In genomic region chr22:25109878-25110595, GRCh38 we compare ENCODE assay signal across 8 cellular contexts.
DNase-seq lines count a peak whose midpoint lies in the region; ATAC-seq, FAIRE-seq and TF ChIP-seq lines count a peak whose summit lies in the region.

No MANE protein-coding gene starts in this region.

- H3K9me3 Mint-ChIP-seq in IgD-negative memory B cell = peaks cover 0 to 6% (median 0%) of the 10 kb centered on the region in 3 donors
- H3K9me3 Mint-ChIP-seq in natural killer cell treated with Interleukin-12 subunit alpha and Interleukin-12 subunit beta and Interleukin-15 and Interleukin-18, amount 100 ng/mL, for 72 hours = no peaks in the 10 kb centered on the region

- peaks cover 13 to 30% (median 23%) of the 10 kb centered on the region in 11 experiments; a peak in 21 of 22 replicates for H3K27me3 ChIP-seq in BLaER1 treated with 17β-estradiol and CSF1 and Interleukin-3, amounts not matched to agents 10 nM and 100 nM
- H3K27me3 ChIP-seq in colonic mucosa = no peaks in the 10 kb centered on the region

- H3K4me1 ChIP-seq in BLaER1 treated with 17β-estradiol and CSF1 and Interleukin-3, amounts not matched to agents 10 nM and 100 nM = peaks cover 4 to 74% (median 53%) of the 10 kb centered on the region in 10 experiments
- H3K4me1 ChIP-seq in colonic mucosa (peaks cover 10% of the 10 kb centered on the region), kidney (ENCODE audit: control insufficient read depth in 1 of 2, insufficient read depth in 1 of 2, low read depth in 1 of 2, low read length in 2 of 2) (peaks cover 26 to 29% of the 10 kb centered on the region in 2 donors)

- peak overlapping the region in 2 of 10 experiments; percentile 60; a peak in 1 of 20 replicates for H3K4me3 ChIP-seq in BLaER1 treated with 17β-estradiol and CSF1 and Interleukin-3, amounts not matched to agents 10 nM and 100 nM
- no peak overlapping the region for H3K4me3 ChIP-seq in colonic mucosa
- no peak overlapping the region for H3K4me3 ChIP-seq in kidney (ENCODE audit: low read length in 2 of 2)

- peaks cover 31% of the 10 kb centered on the region for H3K27me3 Mint-ChIP-seq in IgD-negative memory B cell
- peaks cover 0 to 3% of the 10 kb centered on the region in 2 donors for H3K27me3 Mint-ChIP-seq in natural killer cell treated with Interleukin-12 subunit alpha and Interleukin-12 subunit beta and Interleukin-15 and Interleukin-18, amount 100 ng/mL, for 72 hours

- intact Hi-C loops in colonic mucosa (cut with DNase I) = loop anchor here (5.0 kb wide), 1 partner anchor 62 kb away; no protein-coding TSS in a partner anchor
- intact Hi-C loops in kidney (cut with DNase I) = no loop called here

- no peak overlapping the region; a peak in 1 of 22 replicates for H3K27ac ChIP-seq in BLaER1 treated with 17β-estradiol and CSF1 and Interleukin-3, amounts not matched to agents 10 nM and 100 nM
- H3K27ac ChIP-seq in colonic mucosa (peak overlapping the region; percentile 83), kidney (ENCODE audit: low read depth in 2 of 2, low read length in 2 of 2) (peak overlapping the region in 1 of 2 donors; percentile 78)

- peak overlapping the region in 2 of 3 donors; percentile 23 to 80 for H3K27ac Mint-ChIP-seq in IgD-negative memory B cell
- H3K27ac Mint-ChIP-seq in natural killer cell treated with Interleukin-12 subunit alpha and Interleukin-12 subunit beta and Interleukin-15 and Interleukin-18, amount 100 ng/mL, for 72 hours = no peak overlapping the region

- H3K4me2 ChIP-seq in BLaER1 treated with 17β-estradiol and CSF1 and Interleukin-3, amounts not matched to agents 10 nM and 100 nM = peak overlapping the region; percentile 90 to 100 (median 99); a peak in 19 of 22 replicates

- no peak for DNase-seq in colonic mucosa
- no peak for DNase-seq in natural killer cell treated with Interleukin-12 subunit alpha and Interleukin-12 subunit beta and Interleukin-15 and Interleukin-18, amount 100 ng/mL, for 72 hours (ENCODE audit: low spot score)
- no peak for DNase-seq in activated CD8-positive, alpha-beta memory T cell treated with anti-CD3 and anti-CD28 coated beads, Interleukin-2, amount 50 U/mL, for 48 hours
- no peak for DNase-seq in kidney
- DNase-seq in AG20443 (ENCODE audit: low spot score) = no peak
- DNase-seq in NCI-H1417 treated with DMSO at 0.1 percent for 48 hours (lab: John Stamatoyannopoulos, UW) = no peak

- H4K20me1 ChIP-seq in BLaER1 treated with 17β-estradiol and CSF1 and Interleukin-3, amounts not matched to agents 10 nM and 100 nM = peaks cover 0 to 19% (median 0%) of the 10 kb centered on the region in 11 experiments; a peak in 3 of 22 replicates

- FAIRE-seq in kidney (lab: Jason Lieb, UNC) = no peak

- no peak for ATAC-seq in natural killer cell treated with Interleukin-12 subunit alpha and Interleukin-12 subunit beta and Interleukin-15 and Interleukin-18, amount 100 ng/mL, for 72 hours

- H3K4me3 Mint-ChIP-seq in IgD-negative memory B cell = peak overlapping the region; percentile 26 to 63 (median 28)
- peak overlapping the region; percentile 88 for H3K4me3 Mint-ChIP-seq in natural killer cell treated with Interleukin-12 subunit alpha and Interleukin-12 subunit beta and Interleukin-15 and Interleukin-18, amount 100 ng/mL, for 72 hours

- peaks cover 0 to 9% (median 0%) of the 10 kb centered on the region in 3 donors for H3K4me1 Mint-ChIP-seq in IgD-negative memory B cell
- peaks cover 10 to 13% of the 10 kb centered on the region in 2 donors for H3K4me1 Mint-ChIP-seq in natural killer cell treated with Interleukin-12 subunit alpha and Interleukin-12 subunit beta and Interleukin-15 and Interleukin-18, amount 100 ng/mL, for 72 hours (ENCODE audit: low read depth in 2 of 2)

- H3K9me3 ChIP-seq in BLaER1 treated with 17β-estradiol and CSF1 and Interleukin-3, amounts not matched to agents 10 nM and 100 nM (replicated peaks in 1 of 11) = peaks cover 0 to 5% (median 0%) of the 10 kb centered on the region in 11 experiments; a peak in 1 of 22 replicates
- H3K9me3 ChIP-seq in colonic mucosa = no peaks in the 10 kb centered on the region
- H3K9me3 ChIP-seq in kidney (ENCODE audit: control insufficient read depth in 1 of 2, low read length in 2 of 2) = no peaks in the 10 kb centered on the region

- no peaks in the 10 kb centered on the region for H3K36me3 ChIP-seq in BLaER1 treated with 17β-estradiol and CSF1 and Interleukin-3, amounts not matched to agents 10 nM and 100 nM
- H3K36me3 ChIP-seq in colonic mucosa (no peaks in the 10 kb centered on the region), kidney (ENCODE audit: control insufficient read depth in 1 of 2, insufficient read depth in 2 of 2, low read length in 2 of 2) (no peaks in the 10 kb centered on the region)

- peaks cover 1% of the 10 kb centered on the region for H3K36me3 Mint-ChIP-seq in IgD-negative memory B cell
- no peaks in the 10 kb centered on the region for H3K36me3 Mint-ChIP-seq in natural killer cell treated with Interleukin-12 subunit alpha and Interleukin-12 subunit beta and Interleukin-15 and Interleukin-18, amount 100 ng/mL, for 72 hours

- peak overlapping the region in 4 of 11 experiments; percentile 41 to 67 (median 56); a peak in 4 of 22 replicates for H3K9ac ChIP-seq in BLaER1 treated with 17β-estradiol and CSF1 and Interleukin-3, amounts not matched to agents 10 nM and 100 nM
- peak overlapping the region in 1 of 2 donors; percentile 61 for H3K9ac ChIP-seq in colonic mucosa (ENCODE audit: low read depth in 2 of 2, low read length in 2 of 2)
- no peak overlapping the region for H3K9ac ChIP-seq in kidney (ENCODE audit: low read length in 2 of 2)

- TF ChIP-seq CTCF in colonic mucosa (IDR thresholded peaks at IDR 0.05) (no peak), kidney (IDR thresholded peaks at IDR 0.05; ENCODE audit: borderline replicate concordance, extremely low read depth, insufficient read depth) (no peak)

Comparison
In these comparisons a context has a peak if more than half of its experiments do, and no peak if none do; other contexts are left out.
1. H3K27ac Mint-ChIP-seq: peak in IgD-negative memory B cell (2 of 3); none in natural killer cell treated with Interleukin-12 subunit alpha and Interleukin-12 subunit beta and Interleukin-15 and Interleukin-18, amount 100 ng/mL, for 72 hours (0 of 2).